ENCODE assay signal across 10 cellular contexts in genomic region chr17:50206604-50207293, GRCh38. TPM values are rescaled to one million over a fixed set of nuclear protein-coding genes. Genes with fewer than 3 reads are reported as not detected.
DNase-seq lines count a peak whose midpoint lies in the region; ATAC-seq and TF ChIP-seq lines count a peak whose summit lies in the region.
"Had no signal": no experiment of that assay in that cellular context is flagged by ENCODE, and none has a peak within 500 bp of the region (broad histone marks: within the 10 kb centered on the region; RNA-seq: fewer than 3 reads in every experiment).

No MANE protein-coding gene starts in this region.

- peaks cover 2% of the 10 kb centered on the region for H3K4me1 Mint-ChIP-seq in T-helper 2 cell treated with Interferon-gamma antibody and Interleukin-4, amounts not matched to agents 5 μg/mL and 100 μg/mL, for 36 hours (ENCODE audit: low read depth)

- H3K4me3 ChIP-seq in OCI-LY3 (ENCODE audit: low read length): no peak overlapping the region; the same call in 1 of the 2 replicates
- H3K4me3 ChIP-seq: psoas muscle had no signal

- no peak overlapping the region for H3K27ac ChIP-seq in OCI-LY3 (ENCODE audit: low read length)
- H3K27ac ChIP-seq: C4-2B, psoas muscle had no signal

- H3K79me2 ChIP-seq in OCI-LY3 (ENCODE audit: low read length): no peaks in the 10 kb centered on the region

- H2AFZ ChIP-seq in OCI-LY3 (ENCODE audit: low read depth, low read length): no peak overlapping the region

- no peaks in the 10 kb centered on the region for H3K36me3 ChIP-seq in OCI-LY3 (replicated peaks; ENCODE audit: low read depth, low read length)

- no peak for TF ChIP-seq CTCF in OCI-LY3 (IDR thresholded peaks at IDR 0.05; ENCODE audit: low read depth, low read length)

- H3K9me3 ChIP-seq in OCI-LY3 (ENCODE audit: insufficient read depth, low read length): no peaks in the 10 kb centered on the region
- H3K9me3 ChIP-seq: psoas muscle had no signal

- no peak overlapping the region for H3K27ac Mint-ChIP-seq in T-helper 2 cell treated with Interferon-gamma antibody and Interleukin-4, amounts not matched to agents 5 μg/mL and 100 μg/mL, for 36 hours

- ATAC-seq in left cardiac atrium (no peak), HG03354 (IDR thresholded peaks at IDR 0.05; ENCODE audit: poor library complexity, severe bottlenecking, unreplicated experiment) (no peak), HG02885 (IDR thresholded peaks at IDR 0.05; ENCODE audit: poor library complexity, unreplicated experiment) (no peak)
- ATAC-seq: psoas muscle had no signal

- intact Hi-C loops in left cardiac atrium (cut with DNase I): no loop called here

- 0 out of 2 replicates have a peak, but pooled peaks cover 3% of the 10 kb centered on the region for H3K4me1 ChIP-seq in OCI-LY3 (ENCODE audit: low read length)

- H4K20me1 ChIP-seq in OCI-LY3 (ENCODE audit: insufficient read depth, low read length): no peaks in the 10 kb centered on the region

- H3K27me3 Mint-ChIP-seq in T-helper 2 cell treated with Interferon-gamma antibody and Interleukin-4, amounts not matched to agents 5 μg/mL and 100 μg/mL, for 36 hours (ENCODE audit: low read depth): peaks cover 62% of the 10 kb centered on the region

- H3K27me3 ChIP-seq in OCI-LY3 (ENCODE audit: low read depth, low read length): peaks cover 66% of the 10 kb centered on the region

- H3K36me3 Mint-ChIP-seq in T-helper 2 cell treated with Interferon-gamma antibody and Interleukin-4, amounts not matched to agents 5 μg/mL and 100 μg/mL, for 36 hours (ENCODE audit: low read depth): no peaks in the 10 kb centered on the region

- no peak for DNase-seq in T-helper 2 cell treated with Interferon-gamma antibody and Interleukin-4, amounts not matched to agents 5 μg/mL and 100 μg/mL, for 36 hours (ENCODE audit: low spot score)
- DNase-seq in T-helper 2 cell: no peak
- DNase-seq in left cardiac atrium: peak; percentile 59
- DNase-seq in stimulated activated CD8-positive, alpha-beta memory T cell treated with anti-CD3 and anti-CD28 coated beads, Interleukin-2, amount 100 ng/mL, for 48 hours (ENCODE audit: low read depth in 2 of 2): peak; percentile 13 to 31
- DNase-seq in SHP77 treated with DMSO at 0.1 percent for 48 hours (lab: John Stamatoyannopoulos, UW): no peak

- no peaks in the 10 kb centered on the region for H3K9me3 Mint-ChIP-seq in T-helper 2 cell treated with Interferon-gamma antibody and Interleukin-4, amounts not matched to agents 5 μg/mL and 100 μg/mL, for 36 hours

- H3K4me3 Mint-ChIP-seq in T-helper 2 cell treated with Interferon-gamma antibody and Interleukin-4, amounts not matched to agents 5 μg/mL and 100 μg/mL, for 36 hours: peak overlapping the region; percentile 31

- peak overlapping the region; percentile 37 for H3K4me2 ChIP-seq in OCI-LY3 (ENCODE audit: low read length)

- no peak overlapping the region for H3K9ac ChIP-seq in OCI-LY3 (ENCODE audit: low read length)

RNA-seq across cellular contexts. Expression of gene COL1A1, which starts 5.3 kb away (rescaled TPM):
- total RNA-seq in left cardiac atrium: 100 to 1,000 TPM; 106 to 151 TPM

RNA-seq across cellular contexts. Expression of gene SGCA, which starts 40.9 kb away (rescaled TPM):
- total RNA-seq in left cardiac atrium: 100 to 1,000 TPM in 1 of 2 donors, 10 to 100 TPM in 1; 96.3 to 131 TPM

RNA-seq across cellular contexts. Expression of gene PPP1R9B, which starts 56.3 kb away (rescaled TPM):
- total RNA-seq in left cardiac atrium: 10 to 100 TPM; 35.8 to 43.4 TPM

Comparison
In these comparisons a context has a peak if more than half of its experiments do, and no peak if none do; other contexts are left out.
1. DNase-seq: peak in left cardiac atrium (single experiment) and stimulated activated CD8-positive, alpha-beta memory T cell treated with anti-CD3 and anti-CD28 coated beads, Interleukin-2, amount 100 ng/mL, for 48 hours (2 of 2); none in T-helper 2 cell treated with Interferon-gamma antibody and Interleukin-4, amounts not matched to agents 5 μg/mL and 100 μg/mL, for 36 hours (single experiment), T-helper 2 cell (0 of 5) and SHP77 treated with DMSO at 0.1 percent for 48 hours (single experiment).